10 cellular contexts compared by ENCODE assay signal in the genomic region with DNA sequence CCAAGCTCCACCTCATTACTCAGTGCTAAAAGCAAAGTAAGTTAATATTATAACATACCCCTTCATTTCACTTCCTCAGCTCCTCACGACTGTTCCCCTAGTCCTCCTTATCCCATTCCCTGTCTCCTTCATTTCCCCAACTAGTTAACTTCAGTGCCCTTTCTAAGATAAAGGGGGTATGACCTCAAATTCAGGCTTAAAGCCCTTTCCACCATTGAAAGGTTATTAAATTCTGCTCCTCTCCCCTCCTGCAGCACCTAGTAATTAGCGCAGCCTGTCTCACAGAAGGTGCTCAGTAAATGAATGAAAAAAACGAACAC. TPM values are rescaled to one million over a fixed set of nuclear protein-coding genes. Genes with fewer than 3 reads are reported as not detected.
DNase-seq lines count a peak whose midpoint lies in the region; ATAC-seq and TF ChIP-seq lines count a peak whose summit lies in the region.
"Had no signal": no experiment of that assay in that cellular context is flagged by ENCODE, and none has a peak within 500 bp of the region (broad histone marks: within the 10 kb centered on the region; RNA-seq: fewer than 3 reads in every experiment).

No MANE protein-coding gene starts in this region.

- 1 to 3% (median 1%) methylated on average over 3 of the region's 3 CpGs for WGBS in heart left ventricle, 4 donors

- TF ChIP-seq POLR2A in heart left ventricle (IDR thresholded peaks at IDR 0.05), result no peak

- peaks cover 0 to 21% (median 16%) of the 10 kb centered on the region in 12 donors for H3K4me1 ChIP-seq in heart left ventricle
- peaks cover 18% of the 10 kb centered on the region for H3K4me1 ChIP-seq in upper lobe of right lung

- ATAC-seq in heart left ventricle (peak in 1 of 4 donors; percentile 1), left cardiac atrium (no peak), memory B cell (ENCODE audit: low read depth) (no peak), upper lobe of right lung (no peak), HG03354 (IDR thresholded peaks at IDR 0.05; ENCODE audit: poor library complexity, severe bottlenecking, unreplicated experiment) (no peak), GM21515 (IDR thresholded peaks at IDR 0.05; ENCODE audit: unreplicated experiment) (no peak)

- intact Hi-C loops in heart left ventricle (cut with DNase I) (loop anchor here (5.0 to 10.0 kb wide), 6 partner anchors 288 to 343 kb away; no protein-coding TSS in a partner anchor), left cardiac atrium (cut with DNase I) (loop anchor here (10.0 kb wide), 1 partner anchor 305 kb away; no protein-coding TSS in a partner anchor), upper lobe of right lung (cut with DNase I) (no loop called here)

- H3K27me3 ChIP-seq in heart left ventricle, result no peaks in the 10 kb centered on the region
- H3K27me3 ChIP-seq in brain microvascular endothelial cell (replicated peaks), result no peaks in the 10 kb centered on the region
- no peaks in the 10 kb centered on the region for H3K27me3 ChIP-seq in upper lobe of right lung

- H3K4me3 ChIP-seq in heart left ventricle (peak overlapping the region; percentile 54 to 82 (median 74)), brain microvascular endothelial cell (ENCODE audit: low read depth, low read length) (peak overlapping the region; percentile 66), upper lobe of right lung (peak overlapping the region; percentile 75)

- in situ Hi-C loops in brain microvascular endothelial cell (cut with HindIII; ENCODE audit: low pct_ligation_motif_present, low sequenced_read_pairs), result no loop called here

- DNase-seq in heart left ventricle, result no peak
- no peak for DNase-seq in left cardiac atrium
- no peak for DNase-seq in brain microvascular endothelial cell
- no peak for DNase-seq in memory B cell (ENCODE audit: low spot score in 2 of 2)
- DNase-seq in upper lobe of right lung, result no peak
- no peak for DNase-seq in NCI-H748 treated with DMSO at 0.1 percent for 48 hours (lab: John Stamatoyannopoulos, UW)

- H3K4me1 Mint-ChIP-seq in memory B cell, result peaks cover 8% of the 10 kb centered on the region

- H3K27ac Mint-ChIP-seq in memory B cell, result peak overlapping the region; percentile 88

- H3K36me3 ChIP-seq in heart left ventricle (no peaks in the 10 kb centered on the region), brain microvascular endothelial cell (replicated peaks) (no peaks in the 10 kb centered on the region), upper lobe of right lung (no peaks in the 10 kb centered on the region)

- no peaks in the 10 kb centered on the region for H3K9me3 ChIP-seq in heart left ventricle
- no peaks in the 10 kb centered on the region for H3K9me3 ChIP-seq in upper lobe of right lung

- peak overlapping the region; percentile 90 for H3K4me3 Mint-ChIP-seq in memory B cell

- TF ChIP-seq CTCF in heart left ventricle (IDR thresholded peaks at IDR 0.05), result no peak
- no peak for TF ChIP-seq CTCF in brain microvascular endothelial cell (IDR thresholded peaks at IDR 0.05; ENCODE audit: low read depth, low read length, missing control alignments)
- no peak for TF ChIP-seq CTCF in upper lobe of right lung (IDR thresholded peaks at IDR 0.05)

- peak overlapping the region; percentile 94 to 99 (median 98) for H3K27ac ChIP-seq in heart left ventricle
- H3K27ac ChIP-seq in brain microvascular endothelial cell, result peak overlapping the region; percentile 86
- H3K27ac ChIP-seq in upper lobe of right lung, result peak overlapping the region; percentile 97

- no peaks in the 10 kb centered on the region for H3K9me3 Mint-ChIP-seq in memory B cell

- no peaks in the 10 kb centered on the region for H3K36me3 Mint-ChIP-seq in memory B cell

- H3K27me3 Mint-ChIP-seq in memory B cell, result no peaks in the 10 kb centered on the region

RNA-seq across cellular contexts. Expression of gene CRPPA, which starts 1.0 kb away (rescaled TPM):
- total RNA-seq in heart left ventricle (1 to 10 TPM; 1.1 to 8.5 (median 6.0) TPM), left cardiac atrium (1 to 10 TPM; 6.0 to 7.9 TPM), upper lobe of right lung (2.9 TPM)
- 1 to 10 TPM in 1 of 2 donors, under 1 TPM in 1; 0.98 to 1.4 TPM for polyA plus RNA-seq in heart left ventricle

RNA-seq across cellular contexts. Expression of gene SOSTDC1, which starts 45.2 kb away (rescaled TPM):
- total RNA-seq in heart left ventricle, result under 1 TPM in 6 of 9 donors, not detected in 3; 0.14 to 0.56 (median 0.20) TPM
- polyA plus RNA-seq in heart left ventricle, result under 1 TPM; 0.07 to 0.19 TPM
- total RNA-seq in left cardiac atrium, result 1 to 10 TPM; 2.8 to 8.0 TPM
- total RNA-seq in upper lobe of right lung, result 3.7 TPM
- total RNA-seq: Daoy, HT1080 had no signal
